ENCODE assay signal across 9 cellular contexts in genomic region chr19:38070573-38070972, GRCh38.
DNase-seq lines count a peak whose midpoint lies in the region; ATAC-seq and TF ChIP-seq lines count a peak whose summit lies in the region.
"Had no signal": no experiment of that assay in that cellular context is flagged by ENCODE, and none has a peak within 500 bp of the region (broad histone marks: within the 10 kb centered on the region; RNA-seq: fewer than 3 reads in every experiment).

No MANE protein-coding gene starts in this region.

- peak overlapping the region; percentile 73 for H3K27ac ChIP-seq in PC-9

- no peaks in the 10 kb centered on the region for H3K9me2 ChIP-seq in PC-9 (ENCODE audit: insufficient read depth)

- TF ChIP-seq CTCF in PC-9 (conservative IDR thresholded peaks at IDR 0.05) (no peak), epithelial cell of proximal tubule (conservative IDR thresholded peaks at IDR 0.05; ENCODE audit: low read depth, low read length) (no peak)

- POLR2A ChIA-PET in PC-9 (lab: Charles Lee; ENCODE audit: unreplicated experiment): no interaction called here

- intact Hi-C loops in PC-9 (cut with micrococcal nuclease; ENCODE audit: unreplicated experiment): no loop called here

- H3K4me1 Mint-ChIP-seq in stimulated activated effector memory CD8-positive, alpha-beta T cell treated with anti-CD3 and anti-CD28 coated beads, Interleukin-12 subunit alpha, Interleukin-12 subunit beta, amount 100 ng/mL, for 72 hours: peaks cover 9% of the 10 kb centered on the region

- H3K4me3 ChIP-seq in PC-9 (0 out of 2 replicates have a peak overlapping the region, but pooled peaks have one; percentile 2), epithelial cell of proximal tubule (ENCODE audit: low read depth, low read length) (no peak overlapping the region)

- H3K27ac Mint-ChIP-seq in stimulated activated effector memory CD8-positive, alpha-beta T cell treated with anti-CD3 and anti-CD28 coated beads, Interleukin-12 subunit alpha, Interleukin-12 subunit beta, amount 100 ng/mL, for 72 hours: peak overlapping the region; percentile 14

- ATAC-seq in stimulated activated effector memory CD8-positive, alpha-beta T cell treated with anti-CD3 and anti-CD28 coated beads, Interleukin-12 subunit alpha, Interleukin-12 subunit beta, amount 100 ng/mL, for 72 hours: no peak
- ATAC-seq in GM18520 (IDR thresholded peaks at IDR 0.05; ENCODE audit: unreplicated experiment): no peak
- no peak for ATAC-seq in HG03039 (IDR thresholded peaks at IDR 0.05; ENCODE audit: unreplicated experiment)

- CTCF ChIA-PET in PC-9 (lab: Charles Lee): no interaction called here

- no peaks in the 10 kb centered on the region for H3F3A ChIP-seq in PC-9 (ENCODE audit: insufficient read depth, low read depth)

- peaks cover 12% of the 10 kb centered on the region for H3K4me1 ChIP-seq in PC-9 (replicated peaks; ENCODE audit: insufficient read depth)

- H4K20me1 ChIP-seq in PC-9 (ENCODE audit: insufficient read depth): no peaks in the 10 kb centered on the region

- peak overlapping the region; percentile 48 for H3K4me2 ChIP-seq in PC-9

- H3K4me3 Mint-ChIP-seq in stimulated activated effector memory CD8-positive, alpha-beta T cell treated with anti-CD3 and anti-CD28 coated beads, Interleukin-12 subunit alpha, Interleukin-12 subunit beta, amount 100 ng/mL, for 72 hours: no peak overlapping the region

- DNase-seq in NCI-H524 (lab: John Stamatoyannopoulos, UW) (peak; percentile 39 to 64), NCI-H524 treated with DMSO at 0.1 percent for 48 hours (lab: John Stamatoyannopoulos, UW) (no peak), PC-9 (peak; percentile 47 to 59), epithelial cell of proximal tubule (ENCODE audit: low read depth) (peak; percentile 61), globus pallidus (ENCODE audit: low spot score) (no peak)
- DNase-seq in stimulated activated effector memory CD8-positive, alpha-beta T cell treated with anti-CD3 and anti-CD28 coated beads, Interleukin-12 subunit alpha, Interleukin-12 subunit beta, amount 100 ng/mL, for 72 hours (ENCODE audit: low spot score in 2 of 2): no peak
- DNase-seq: activated CD4-positive, alpha-beta T cell treated with anti-CD3 and anti-CD28 coated beads, Interleukin-2, amount 50 U/mL, for 48 hours had no signal

- H3K36me3 Mint-ChIP-seq in stimulated activated effector memory CD8-positive, alpha-beta T cell treated with anti-CD3 and anti-CD28 coated beads, Interleukin-12 subunit alpha, Interleukin-12 subunit beta, amount 100 ng/mL, for 72 hours: no peaks in the 10 kb centered on the region

- no peaks in the 10 kb centered on the region for H3K27me3 ChIP-seq in PC-9 (ENCODE audit: insufficient read depth, low read depth)

- no peak overlapping the region for H2AFZ ChIP-seq in PC-9

- no peaks in the 10 kb centered on the region for H3K36me3 ChIP-seq in PC-9 (ENCODE audit: low read depth)

- no TSS peak for BruUV-seq in PC-9 (replicated peaks; lab: Mats Ljungman, UMichigan)

- H3K9me3 ChIP-seq in PC-9 (ENCODE audit: insufficient read depth, low read depth): no peaks in the 10 kb centered on the region

- no peaks in the 10 kb centered on the region for H3K79me2 ChIP-seq in PC-9 (ENCODE audit: low read depth)

- H3K9me3 Mint-ChIP-seq in stimulated activated effector memory CD8-positive, alpha-beta T cell treated with anti-CD3 and anti-CD28 coated beads, Interleukin-12 subunit alpha, Interleukin-12 subunit beta, amount 100 ng/mL, for 72 hours: no peaks in the 10 kb centered on the region

Comparison
In these comparisons a context has a peak if more than half of its experiments do, and no peak if none do; other contexts are left out.
1. DNase-seq: peak in NCI-H524 (2 of 2), PC-9 (2 of 2) and epithelial cell of proximal tubule (single experiment); none in NCI-H524 treated with DMSO at 0.1 percent for 48 hours (single experiment), stimulated activated effector memory CD8-positive, alpha-beta T cell treated with anti-CD3 and anti-CD28 coated beads, Interleukin-12 subunit alpha, Interleukin-12 subunit beta, amount 100 ng/mL, for 72 hours (0 of 2) and globus pallidus (single experiment).